9 cellular contexts compared by ENCODE assay signal in the genomic region with DNA sequence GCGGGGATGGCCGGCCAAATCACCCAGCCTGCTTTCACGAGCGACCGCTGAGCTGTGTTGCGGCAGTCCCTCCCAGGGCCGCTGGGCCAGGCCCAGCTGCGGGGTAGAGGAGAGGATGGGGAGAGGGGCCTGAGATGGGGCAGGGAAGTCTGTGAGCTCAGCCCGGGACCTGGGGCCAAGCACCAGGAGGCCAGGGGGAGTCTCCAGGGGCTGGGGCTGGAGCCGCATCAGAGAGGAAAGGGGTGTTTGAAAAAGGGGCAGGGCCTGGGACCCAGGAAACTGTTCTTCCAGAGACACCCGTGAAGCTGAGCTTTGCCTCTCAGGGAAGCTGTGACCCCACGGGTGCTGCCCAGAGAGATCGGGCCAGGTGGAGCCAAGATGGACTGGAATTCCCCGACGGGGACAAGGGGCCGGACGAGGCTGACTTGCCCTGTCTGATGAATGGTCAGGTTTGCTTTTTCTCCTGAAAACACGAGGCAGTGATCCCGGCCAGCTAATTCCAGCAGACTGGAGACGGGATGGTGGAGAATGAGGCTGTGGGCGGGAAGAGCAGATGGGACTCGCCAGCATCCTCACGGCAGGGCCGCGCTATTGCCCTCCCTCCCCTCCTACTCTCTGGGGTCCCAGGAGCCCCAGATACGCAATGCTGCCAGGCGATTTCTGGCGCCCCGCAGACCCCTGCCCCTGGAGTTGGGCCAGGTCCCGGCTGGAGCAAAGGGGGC. TPM values are rescaled to one million over a fixed set of nuclear protein-coding genes. Genes with fewer than 3 reads are reported as not detected.
DNase-seq lines count a peak whose midpoint lies in the region; TF ChIP-seq lines count a peak whose summit lies in the region.
"Had no signal": no experiment of that assay in that cellular context is flagged by ENCODE, and none has a peak within 500 bp of the region (broad histone marks: within the 10 kb centered on the region; RNA-seq: fewer than 3 reads in every experiment).

No MANE protein-coding gene starts in this region.

- peak overlapping the region; percentile 32 for H3K9ac ChIP-seq in mucosa of stomach (ENCODE audit: low read length)

- H3K9me3 ChIP-seq in mucosa of stomach (ENCODE audit: control insufficient read depth, low read length), result no peaks in the 10 kb centered on the region
- H3K9me3 ChIP-seq in uterus, result no peaks in the 10 kb centered on the region

- no peaks in the 10 kb centered on the region for H3K27me3 ChIP-seq in dorsolateral prefrontal cortex
- H3K27me3 ChIP-seq in mucosa of stomach (ENCODE audit: control insufficient read depth, insufficient read depth, low read length), result no peaks in the 10 kb centered on the region
- no peaks in the 10 kb centered on the region for H3K27me3 ChIP-seq in uterus

- peaks cover 10% of the 10 kb centered on the region for H3K4me1 Mint-ChIP-seq in activated T-cell treated with anti-CD3 and anti-CD28 coated beads, Interleukin-2, amount 50 U/mL, for 24 hours (ENCODE audit: low read depth)

- no peak for DNase-seq in activated T-cell treated with anti-CD3 and anti-CD28 coated beads, Interleukin-2, amount 50 U/mL, for 24 hours
- DNase-seq in activated T-cell treated with anti-CD3 and anti-CD28 coated beads, Interleukin-2, amount 50 U/mL, for 1 hour, result no peak
- DNase-seq in dorsolateral prefrontal cortex (no peak), uterus (peak; percentile 68 to 75), NCI-H1092 (lab: John Stamatoyannopoulos, UW) (no peak), NCI-H1694 treated with DMSO at 0.1 percent for 48 hours (lab: John Stamatoyannopoulos, UW) (no peak)
- no peak for DNase-seq in activated CD4-positive, alpha-beta T cell treated with anti-CD3 and anti-CD28 coated beads, Interleukin-2, amount 50 U/mL, for 48 hours

- no peaks in the 10 kb centered on the region for H3K36me3 ChIP-seq in mucosa of stomach (ENCODE audit: control insufficient read depth, insufficient read depth, low read length)
- no peaks in the 10 kb centered on the region for H3K36me3 ChIP-seq in uterus

- H3K4me3 ChIP-seq in dorsolateral prefrontal cortex (peak overlapping the region in 19 of 59 donors; percentile 9 to 54 (median 22)), mucosa of stomach (ENCODE audit: low read length) (no peak overlapping the region), uterus (no peak overlapping the region)

- TF ChIP-seq CTCF in dorsolateral prefrontal cortex (IDR thresholded peaks at IDR 0.05 in 54 of 56, conservative IDR thresholded peaks at IDR 0.05 in 2 of 56; ENCODE audit: low read depth in 1 of 56, partially characterized antibody in 56 of 56) (peak in 1 of 56 donors; percentile 1), uterus (IDR thresholded peaks at IDR 0.05) (peak in 1 of 4 experiments; percentile 17)

- H3K27ac ChIP-seq in dorsolateral prefrontal cortex (peak overlapping the region in 55 of 59 donors; percentile 16 to 89 (median 73)), uterus (peak overlapping the region; percentile 97)

- peaks cover 6% of the 10 kb centered on the region for H3K27me3 Mint-ChIP-seq in activated T-cell treated with anti-CD3 and anti-CD28 coated beads, Interleukin-2, amount 50 U/mL, for 24 hours

- intact Hi-C loops in dorsolateral prefrontal cortex (cut with DNase I) (loop anchor here in 1 of 2 donors (5.0 kb wide), 1 partner anchor 37 kb away; no protein-coding TSS in a partner anchor), uterus (cut with DNase I; ENCODE audit: low total_unique reads) (no loop called here)

- H3K27ac Mint-ChIP-seq in activated T-cell treated with anti-CD3 and anti-CD28 coated beads, Interleukin-2, amount 50 U/mL, for 24 hours, result peak overlapping the region; percentile 53
- H3K27ac Mint-ChIP-seq: B cell had no signal

- H3K9me3 Mint-ChIP-seq in activated T-cell treated with anti-CD3 and anti-CD28 coated beads, Interleukin-2, amount 50 U/mL, for 24 hours, result no peaks in the 10 kb centered on the region

- peaks cover 20% of the 10 kb centered on the region for H3K4me1 ChIP-seq in mucosa of stomach (ENCODE audit: control insufficient read depth, insufficient read depth, low read length)
- H3K4me1 ChIP-seq in uterus, result peaks cover 0 to 25% of the 10 kb centered on the region in 2 donors

- H3K36me3 Mint-ChIP-seq in activated T-cell treated with anti-CD3 and anti-CD28 coated beads, Interleukin-2, amount 50 U/mL, for 24 hours (ENCODE audit: low read depth), result no peaks in the 10 kb centered on the region

- no peak overlapping the region for H3K4me3 Mint-ChIP-seq in activated T-cell treated with anti-CD3 and anti-CD28 coated beads, Interleukin-2, amount 50 U/mL, for 24 hours
- H3K4me3 Mint-ChIP-seq: B cell had no signal

- TF ChIP-seq POLR2A in uterus (IDR thresholded peaks at IDR 0.05), result no peak

RNA-seq across cellular contexts. Expression of gene COL18A1, which starts 40.3 kb away (rescaled TPM):
- total RNA-seq in dorsolateral prefrontal cortex (10 to 100 TPM in 118 of 120 experiments, 1 to 10 TPM in 2; 9.3 to 67.9 (median 18.9) TPM), uterus (100 to 1,000 TPM in 3 of 4 donors, 10 to 100 TPM in 1; 73.0 to 223 (median 152) TPM)

Comparison
In these comparisons a context has a peak if more than half of its experiments do, and no peak if none do; other contexts are left out.
1. DNase-seq: peak in uterus (2 of 2); none in activated T-cell treated with anti-CD3 and anti-CD28 coated beads, Interleukin-2, amount 50 U/mL, for 24 hours (single experiment), activated T-cell treated with anti-CD3 and anti-CD28 coated beads, Interleukin-2, amount 50 U/mL, for 1 hour (single experiment), dorsolateral prefrontal cortex (0 of 10), NCI-H1092 (single experiment), activated CD4-positive, alpha-beta T cell treated with anti-CD3 and anti-CD28 coated beads, Interleukin-2, amount 50 U/mL, for 48 hours (0 of 2) and NCI-H1694 treated with DMSO at 0.1 percent for 48 hours (single experiment).